ENCODE assay signal across 24 cellular contexts in the genomic region with DNA sequence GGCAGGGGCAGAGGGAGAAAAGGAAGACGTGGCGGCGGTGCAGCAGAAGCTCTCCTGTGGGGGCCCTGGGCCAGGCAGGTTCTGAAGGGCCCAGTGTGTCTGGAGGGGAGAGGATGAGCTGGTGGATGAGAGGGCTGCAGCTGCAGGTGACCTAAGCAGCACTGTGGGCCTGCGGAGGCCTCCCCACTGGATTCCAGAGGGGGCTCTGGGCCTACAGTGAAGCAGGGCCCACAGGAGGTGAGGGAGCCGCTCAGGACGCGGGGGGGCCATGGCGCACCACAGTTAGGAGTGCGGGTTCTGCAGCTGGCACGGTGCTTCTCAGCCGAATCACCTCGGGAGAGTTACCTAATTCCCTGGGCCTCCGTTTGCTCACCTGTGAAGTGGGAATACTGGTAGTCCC.
"Had no signal": no experiment of that assay in that cellular context is flagged by ENCODE, and none has a peak within 500 bp of the region (broad histone marks: within the 10 kb centered on the region; RNA-seq: fewer than 3 reads in every experiment).

No MANE protein-coding gene starts in this region.

- H3K4me2 ChIP-seq: hepatocyte had no signal

- H3K36me3 ChIP-seq: heart left ventricle, left lung, neutrophil, pancreas, right atrium auricular region, suprapubic skin, vagina had no signal

- ATAC-seq: effector memory CD8-positive, alpha-beta T cell; gastroesophageal sphincter; heart left ventricle; left lung; naive thymus-derived CD8-positive, alpha-beta T cell; pancreas; stimulated activated naive CD8-positive, alpha-beta T cell treated with anti-CD3 and anti-CD28 coated beads, Interleukin-15, amount 100 ng/mL, for 72 hours had no signal

- H3K4me3 Mint-ChIP-seq: effector memory CD8-positive, alpha-beta T cell; naive thymus-derived CD8-positive, alpha-beta T cell; nephron progenitor cell; stimulated activated naive CD8-positive, alpha-beta T cell treated with anti-CD3 and anti-CD28 coated beads, Interleukin-15, amount 100 ng/mL, for 72 hours had no signal

- DNase-seq: cerebellar nuclear complex; cortex of kidney; effector memory CD8-positive, alpha-beta T cell; foreskin fibroblast; heart left ventricle; mammary epithelial cell; naive thymus-derived CD8-positive, alpha-beta T cell; nephron progenitor cell; stimulated activated CD4-positive, alpha-beta T cell treated with anti-CD3 and anti-CD28 coated beads, Interleukin-15, amount 100 ng/mL, for 24 hours; stimulated activated CD4-positive, alpha-beta T cell treated with anti-CD3 and anti-CD28 coated beads, Interleukin-2, amount 100 ng/mL, for 48 hours; stimulated activated naive CD4-positive, alpha-beta T cell; stimulated activated naive CD8-positive, alpha-beta T cell treated with anti-CD3 and anti-CD28 coated beads, Interleukin-15, amount 100 ng/mL, for 72 hours; trophoblast cell had no signal

- H3K36me3 Mint-ChIP-seq: naive thymus-derived CD8-positive, alpha-beta T cell had no signal

- H3K27ac ChIP-seq: gastroesophageal sphincter, heart left ventricle, hepatocyte, left lung, neutrophil, pancreas, right atrium auricular region, skin epidermis, suprapubic skin, vagina had no signal

- FAIRE-seq: kidney, pancreas had no signal

- H3K27ac Mint-ChIP-seq: effector memory CD8-positive, alpha-beta T cell; nephron progenitor cell; progenitor cell of endocrine pancreas; stimulated activated naive CD8-positive, alpha-beta T cell treated with anti-CD3 and anti-CD28 coated beads, Interleukin-15, amount 100 ng/mL, for 72 hours had no signal

- H3K9me3 Mint-ChIP-seq: effector memory CD8-positive, alpha-beta T cell; naive thymus-derived CD8-positive, alpha-beta T cell; nephron progenitor cell; stimulated activated naive CD8-positive, alpha-beta T cell treated with anti-CD3 and anti-CD28 coated beads, Interleukin-15, amount 100 ng/mL, for 72 hours had no signal

- H3K27me3 ChIP-seq: gastroesophageal sphincter, heart left ventricle, pancreas, right atrium auricular region, vagina had no signal

- H3K79me2 ChIP-seq: hepatocyte had no signal

- H3K4me3 ChIP-seq: gastroesophageal sphincter, heart left ventricle, hepatocyte, left lung, pancreas, right atrium auricular region, skin epidermis, suprapubic skin, vagina had no signal

- H2AFZ ChIP-seq: hepatocyte had no signal

- H3K4me1 Mint-ChIP-seq: stimulated activated naive CD8-positive, alpha-beta T cell treated with anti-CD3 and anti-CD28 coated beads, Interleukin-15, amount 100 ng/mL, for 72 hours had no signal

- H3K9me3 ChIP-seq: gastroesophageal sphincter, heart left ventricle, left lung, neutrophil, pancreas, right atrium auricular region, suprapubic skin, vagina had no signal
